ENCODE assay signal across 23 cellular contexts in the genomic region with DNA sequence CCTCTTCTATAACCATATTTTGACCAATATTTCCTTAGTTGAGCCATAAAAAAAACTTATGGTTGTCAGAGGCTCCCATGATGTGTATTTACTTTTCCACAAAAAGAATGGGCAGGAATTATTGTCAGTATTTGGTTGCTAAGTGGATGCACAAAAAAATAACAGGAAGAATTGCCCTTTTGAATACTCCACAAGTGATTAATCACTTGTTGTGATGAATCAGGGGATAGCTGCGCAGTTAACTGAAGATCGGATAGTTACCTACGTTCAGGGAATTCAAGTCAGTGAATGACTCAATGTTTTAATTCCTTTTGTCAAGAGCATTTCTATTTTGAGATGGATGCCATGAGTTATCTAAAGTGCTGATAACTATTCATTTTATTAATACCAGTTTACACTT.
DNase-seq lines count a peak whose midpoint lies in the region; ATAC-seq, FAIRE-seq and TF ChIP-seq lines count a peak whose summit lies in the region.
"Had no signal": no experiment of that assay in that cellular context is flagged by ENCODE, and none has a peak within 500 bp of the region (broad histone marks: within the 10 kb centered on the region; RNA-seq: fewer than 3 reads in every experiment).

No MANE protein-coding gene starts in this region.

- no peak overlapping the region for H3K4me3 ChIP-seq in astrocyte (ENCODE audit: insufficient read depth, low read depth, low read length)
- H3K4me3 ChIP-seq: BLaER1 treated with 17β-estradiol and CSF1 and Interleukin-3, amounts not matched to agents 10 nM and 100 nM; vagina had no signal

- H4K20me1 ChIP-seq in astrocyte (ENCODE audit: insufficient read depth, low read length), result no peaks in the 10 kb centered on the region
- H4K20me1 ChIP-seq: BLaER1 treated with 17β-estradiol and CSF1 and Interleukin-3, amounts not matched to agents 10 nM and 100 nM had no signal

- H3K4me3 Mint-ChIP-seq in astrocyte (ENCODE audit: unreplicated experiment), result no peak overlapping the region
- H3K4me3 Mint-ChIP-seq: activated CD4-positive, alpha-beta T cell treated with anti-CD3 and anti-CD28 coated beads for 36 hours; activated naive CD4-positive, alpha-beta T cell treated with anti-CD3 and anti-CD28 coated beads, Interleukin-2, amount 50 U/mL, for 24 hours had no signal

- no peak overlapping the region for H2AFZ ChIP-seq in astrocyte (ENCODE audit: low read depth, low read length)

- no peak overlapping the region for H3K9ac ChIP-seq in astrocyte (ENCODE audit: low read length)
- H3K9ac ChIP-seq: BLaER1 treated with 17β-estradiol and CSF1 and Interleukin-3, amounts not matched to agents 10 nM and 100 nM had no signal

- H3K4me1 ChIP-seq in astrocyte (ENCODE audit: insufficient read depth, low read length), result peaks cover 10% of the 10 kb centered on the region
- H3K4me1 ChIP-seq: BLaER1 treated with 17β-estradiol and CSF1 and Interleukin-3, amounts not matched to agents 10 nM and 100 nM; vagina had no signal

- no peaks in the 10 kb centered on the region for H3K27me3 Mint-ChIP-seq in astrocyte (ENCODE audit: low read depth, unreplicated experiment)
- H3K27me3 Mint-ChIP-seq: activated CD4-positive, alpha-beta T cell treated with anti-CD3 and anti-CD28 coated beads for 36 hours; activated naive CD4-positive, alpha-beta T cell treated with anti-CD3 and anti-CD28 coated beads, Interleukin-2, amount 50 U/mL, for 24 hours had no signal

- ATAC-seq in HG03342 (IDR thresholded peaks at IDR 0.05; ENCODE audit: unreplicated experiment), result no peak
- ATAC-seq in GM18502 (IDR thresholded peaks at IDR 0.05; ENCODE audit: poor library complexity, unreplicated experiment), result no peak
- ATAC-seq: activated CD4-positive, alpha-beta T cell treated with anti-CD3 and anti-CD28 coated beads for 36 hours; left colon; stimulated activated naive CD8-positive, alpha-beta T cell treated with anti-CD3 and anti-CD28 coated beads, Interleukin-15, Interleukin-2, amounts not matched to agents 100 U/mL and 50 U/mL, for 24 hours had no signal

- H3K36me3 ChIP-seq in astrocyte (ENCODE audit: insufficient read depth, low read length), result no peaks in the 10 kb centered on the region
- H3K36me3 ChIP-seq: BLaER1 treated with 17β-estradiol and CSF1 and Interleukin-3, amounts not matched to agents 10 nM and 100 nM; vagina had no signal

- TF ChIP-seq CTCF in astrocyte (IDR thresholded peaks at IDR 0.05; ENCODE audit: insufficient read depth, low read depth, low read length), result no peak

- no peak overlapping the region for H3K4me2 ChIP-seq in astrocyte (ENCODE audit: low read length)
- H3K4me2 ChIP-seq: BLaER1 treated with 17β-estradiol and CSF1 and Interleukin-3, amounts not matched to agents 10 nM and 100 nM had no signal

- H3K4me1 Mint-ChIP-seq in astrocyte (ENCODE audit: low read depth, unreplicated experiment), result peaks cover 3% of the 10 kb centered on the region
- H3K4me1 Mint-ChIP-seq: activated CD4-positive, alpha-beta T cell treated with anti-CD3 and anti-CD28 coated beads for 36 hours had no signal

- H3K9me3 ChIP-seq in astrocyte (ENCODE audit: insufficient read depth, low read depth, low read length), result no peaks in the 10 kb centered on the region
- H3K9me3 ChIP-seq: BLaER1 treated with 17β-estradiol and CSF1 and Interleukin-3, amounts not matched to agents 10 nM and 100 nM; vagina had no signal

- FAIRE-seq in HTR-8/SVneo (lab: Jason Lieb, UNC) (no peak), astrocyte (lab: Jason Lieb, UNC) (no peak)
- FAIRE-seq: GM12891 had no signal

- H3K27ac Mint-ChIP-seq in astrocyte (ENCODE audit: unreplicated experiment), result no peak overlapping the region
- H3K27ac Mint-ChIP-seq: activated CD4-positive, alpha-beta T cell treated with anti-CD3 and anti-CD28 coated beads for 36 hours; activated naive CD4-positive, alpha-beta T cell treated with anti-CD3 and anti-CD28 coated beads, Interleukin-2, amount 50 U/mL, for 24 hours had no signal

- DNase-seq in COLO829 (ENCODE audit: low spot score) (peak; percentile 47), HTR-8/SVneo (ENCODE audit: insufficient read length, low spot score) (peak; percentile 62), astrocyte (ENCODE audit: low read depth) (peak; percentile 95), iris pigment epithelial cell (ENCODE audit: low read depth) (peak; percentile 62), NCI-H146 (lab: John Stamatoyannopoulos, UW) (no peak), T-helper 1 cell (no peak)
- DNase-seq: activated CD4-positive, alpha-beta T cell treated with anti-CD3 and anti-CD28 coated beads for 36 hours; activated T-cell treated with anti-CD3 and anti-CD28 coated beads for 4 hours; cerebellar nuclear complex; left colon; NCI-H187; NCI-H524 treated with DMSO at 0.1 percent for 48 hours; stimulated activated CD4-positive, alpha-beta T cell treated with anti-CD3 and anti-CD28 coated beads, Interleukin-12 subunit alpha, Interleukin-12 subunit beta, amount 100 ng/mL, for 4 hours; stimulated activated naive CD8-positive, alpha-beta T cell treated with anti-CD3 and anti-CD28 coated beads, Interleukin-15, Interleukin-2, amounts not matched to agents 100 U/mL and 50 U/mL, for 24 hours; T-helper 2 cell had no signal

- H3K9me3 Mint-ChIP-seq in astrocyte (ENCODE audit: unreplicated experiment), result no peaks in the 10 kb centered on the region
- H3K9me3 Mint-ChIP-seq: activated naive CD4-positive, alpha-beta T cell treated with anti-CD3 and anti-CD28 coated beads, Interleukin-2, amount 50 U/mL, for 24 hours had no signal

- H3K27ac ChIP-seq in astrocyte (ENCODE audit: low read depth, low read length), result peak overlapping the region; percentile 78
- H3K27ac ChIP-seq: BLaER1 treated with 17β-estradiol and CSF1 and Interleukin-3, amounts not matched to agents 10 nM and 100 nM; epithelial cell of prostate; HL-60; vagina had no signal

- no peaks in the 10 kb centered on the region for H3K27me3 ChIP-seq in astrocyte (ENCODE audit: insufficient read depth, low read length)
- H3K27me3 ChIP-seq: BLaER1 treated with 17β-estradiol and CSF1 and Interleukin-3, amounts not matched to agents 10 nM and 100 nM; vagina had no signal

- no peaks in the 10 kb centered on the region for H3K79me2 ChIP-seq in astrocyte (ENCODE audit: insufficient read depth, low read length)

- no peaks in the 10 kb centered on the region for H3K36me3 Mint-ChIP-seq in astrocyte (ENCODE audit: low read depth, unreplicated experiment)
- H3K36me3 Mint-ChIP-seq: activated naive CD4-positive, alpha-beta T cell treated with anti-CD3 and anti-CD28 coated beads, Interleukin-2, amount 50 U/mL, for 24 hours had no signal

Comparison
In these comparisons a context has a peak if more than half of its experiments do, and no peak if none do; other contexts are left out.
1. DNase-seq: peak in COLO829 (single experiment), HTR-8/SVneo (single experiment), astrocyte (single experiment) and iris pigment epithelial cell (single experiment); none in NCI-H146 (single experiment) and T-helper 1 cell (0 of 5).